13 cellular contexts compared by ENCODE assay signal in genomic region chr18:23194150-23194968, GRCh38. TPM values are rescaled to one million over a fixed set of nuclear protein-coding genes. Genes with fewer than 3 reads are reported as not detected.
DNase-seq lines count a peak whose midpoint lies in the region; ATAC-seq, FAIRE-seq and TF ChIP-seq lines count a peak whose summit lies in the region.
"Had no signal": no experiment of that assay in that cellular context is flagged by ENCODE, and none has a peak within 500 bp of the region (broad histone marks: within the 10 kb centered on the region; RNA-seq: fewer than 3 reads in every experiment).

No MANE protein-coding gene starts in this region.

- H3K9ac ChIP-seq in astrocyte (ENCODE audit: low read length) = no peak overlapping the region
- H3K9ac ChIP-seq: BLaER1 treated with 17β-estradiol and CSF1 and Interleukin-3, amounts not matched to agents 10 nM and 100 nM; KMS-11 had no signal

- H2AFZ ChIP-seq in astrocyte (ENCODE audit: low read depth, low read length) = no peak overlapping the region
- H2AFZ ChIP-seq: PC-9 had no signal

- no peak for TF ChIP-seq CTCF in astrocyte (IDR thresholded peaks at IDR 0.05; ENCODE audit: insufficient read depth, low read depth, low read length)
- no peak for TF ChIP-seq CTCF in gastroesophageal sphincter (IDR thresholded peaks at IDR 0.05)

- H3K4me3 ChIP-seq in astrocyte (ENCODE audit: insufficient read depth, low read depth, low read length) (no peak overlapping the region), gastroesophageal sphincter (no peak overlapping the region)
- H3K4me3 ChIP-seq: BLaER1 treated with 17β-estradiol and CSF1 and Interleukin-3, amounts not matched to agents 10 nM and 100 nM; PC-9 had no signal

- H3K36me3 ChIP-seq in astrocyte (ENCODE audit: insufficient read depth, low read length) = no peaks in the 10 kb centered on the region
- peaks cover 0 to 6% of the 10 kb centered on the region in 2 donors for H3K36me3 ChIP-seq in gastroesophageal sphincter

- H3K4me1 ChIP-seq in astrocyte (ENCODE audit: insufficient read depth, low read length) (peaks cover 11% of the 10 kb centered on the region), gastroesophageal sphincter (peaks cover 0 to 26% (median 6%) of the 10 kb centered on the region in 3 donors)

- no peaks in the 10 kb centered on the region for H3K79me2 ChIP-seq in astrocyte (ENCODE audit: insufficient read depth, low read length)

- no peak overlapping the region for H3K4me2 ChIP-seq in astrocyte (ENCODE audit: low read length)
- H3K4me2 ChIP-seq: KMS-11, PC-9 had no signal

- H3K27ac ChIP-seq in astrocyte (ENCODE audit: low read depth, low read length) (no peak overlapping the region), gastroesophageal sphincter (peak overlapping the region in 3 of 4 donors; percentile 1 to 60 (median 22))
- H3K27ac ChIP-seq: BLaER1 treated with 17β-estradiol and CSF1 and Interleukin-3, amounts not matched to agents 10 nM and 100 nM; KMS-11; PC-9 had no signal

- H3K27me3 ChIP-seq in astrocyte (ENCODE audit: insufficient read depth, low read length) = no peaks in the 10 kb centered on the region
- no peaks in the 10 kb centered on the region for H3K27me3 ChIP-seq in gastroesophageal sphincter
- H3K27me3 ChIP-seq: BLaER1 treated with 17β-estradiol and CSF1 and Interleukin-3, amounts not matched to agents 10 nM and 100 nM had no signal

- no peak overlapping the region for H3K4me3 Mint-ChIP-seq in astrocyte (ENCODE audit: unreplicated experiment)
- H3K4me3 Mint-ChIP-seq in natural killer cell treated with Interleukin-12 subunit alpha and Interleukin-12 subunit beta and Interleukin-15 and Interleukin-18, amount 100 ng/mL, for 72 hours = no peak overlapping the region
- H3K4me3 Mint-ChIP-seq: activated naive CD8-positive, alpha-beta T cell treated with anti-CD3 and anti-CD28 coated beads, Interleukin-2, amount 10 ng/mL, durations not matched to agents 7 days and 5 days; H9 had no signal

- intact Hi-C loops in sciatic nerve (cut with DNase I) = no loop called here

- TF ChIP-seq POLR2A in gastroesophageal sphincter (IDR thresholded peaks at IDR 0.05) = no peak

- peaks cover 35% of the 10 kb centered on the region for H3K4me1 Mint-ChIP-seq in astrocyte (ENCODE audit: low read depth, unreplicated experiment)
- no peaks in the 10 kb centered on the region for H3K4me1 Mint-ChIP-seq in natural killer cell treated with Interleukin-12 subunit alpha and Interleukin-12 subunit beta and Interleukin-15 and Interleukin-18, amount 100 ng/mL, for 72 hours (ENCODE audit: low read depth in 2 of 2)

- H3K9me3 ChIP-seq in astrocyte (ENCODE audit: insufficient read depth, low read depth, low read length) (no peaks in the 10 kb centered on the region), gastroesophageal sphincter (no peaks in the 10 kb centered on the region)

- peak overlapping the region; percentile 41 for H3K27ac Mint-ChIP-seq in astrocyte (ENCODE audit: unreplicated experiment)
- H3K27ac Mint-ChIP-seq in natural killer cell treated with Interleukin-12 subunit alpha and Interleukin-12 subunit beta and Interleukin-15 and Interleukin-18, amount 100 ng/mL, for 72 hours = no peak overlapping the region
- H3K27ac Mint-ChIP-seq: activated naive CD8-positive, alpha-beta T cell treated with anti-CD3 and anti-CD28 coated beads, Interleukin-2, amount 10 ng/mL, durations not matched to agents 7 days and 5 days had no signal

- TF ChIP-seq EP300 in gastroesophageal sphincter (IDR thresholded peaks at IDR 0.05) = no peak

- H3K36me3 Mint-ChIP-seq in astrocyte (ENCODE audit: low read depth, unreplicated experiment) = peaks cover 18% of the 10 kb centered on the region
- H3K36me3 Mint-ChIP-seq in natural killer cell treated with Interleukin-12 subunit alpha and Interleukin-12 subunit beta and Interleukin-15 and Interleukin-18, amount 100 ng/mL, for 72 hours = no peaks in the 10 kb centered on the region
- H3K36me3 Mint-ChIP-seq: activated naive CD8-positive, alpha-beta T cell treated with anti-CD3 and anti-CD28 coated beads, Interleukin-2, amount 10 ng/mL, durations not matched to agents 7 days and 5 days had no signal

- WGBS in gastroesophageal sphincter (ENCODE audit: low coverage in 1 of 2), 2 donors = 56 to 58% methylated on average over 9 to 10 of the region's 14 CpGs

- no peaks in the 10 kb centered on the region for H3K27me3 Mint-ChIP-seq in astrocyte (ENCODE audit: low read depth, unreplicated experiment)
- no peaks in the 10 kb centered on the region for H3K27me3 Mint-ChIP-seq in natural killer cell treated with Interleukin-12 subunit alpha and Interleukin-12 subunit beta and Interleukin-15 and Interleukin-18, amount 100 ng/mL, for 72 hours
- H3K27me3 Mint-ChIP-seq: activated naive CD8-positive, alpha-beta T cell treated with anti-CD3 and anti-CD28 coated beads, Interleukin-2, amount 10 ng/mL, durations not matched to agents 7 days and 5 days had no signal

- ATAC-seq in gastroesophageal sphincter = peak; percentile 44
- ATAC-seq in sciatic nerve = peak; percentile 46
- ATAC-seq in natural killer cell treated with Interleukin-12 subunit alpha and Interleukin-12 subunit beta and Interleukin-15 and Interleukin-18, amount 100 ng/mL, for 72 hours = no peak
- ATAC-seq in HG03097 (IDR thresholded peaks at IDR 0.05; ENCODE audit: low FRiP score, unreplicated experiment) = no peak
- ATAC-seq in GM21360 (IDR thresholded peaks at IDR 0.05; ENCODE audit: unreplicated experiment) = no peak

- no peak for FAIRE-seq in astrocyte (lab: Jason Lieb, UNC)

- H4K20me1 ChIP-seq in astrocyte (ENCODE audit: insufficient read depth, low read length) = no peaks in the 10 kb centered on the region

- H3K9me3 Mint-ChIP-seq in astrocyte (ENCODE audit: unreplicated experiment) = no peaks in the 10 kb centered on the region
- H3K9me3 Mint-ChIP-seq in natural killer cell treated with Interleukin-12 subunit alpha and Interleukin-12 subunit beta and Interleukin-15 and Interleukin-18, amount 100 ng/mL, for 72 hours = no peaks in the 10 kb centered on the region
- H3K9me3 Mint-ChIP-seq: activated naive CD8-positive, alpha-beta T cell treated with anti-CD3 and anti-CD28 coated beads, Interleukin-2, amount 10 ng/mL, durations not matched to agents 7 days and 5 days; H9 had no signal

- DNase-seq in EL = peak; percentile 16
- DNase-seq in astrocyte (ENCODE audit: low read depth) = peak; percentile 35
- DNase-seq in sciatic nerve (ENCODE audit: low spot score) = no peak
- no peak for DNase-seq in natural killer cell treated with Interleukin-12 subunit alpha and Interleukin-12 subunit beta and Interleukin-15 and Interleukin-18, amount 100 ng/mL, for 72 hours (ENCODE audit: low spot score)
- DNase-seq in medulla oblongata (ENCODE audit: extremely low spot score) = no peak
- DNase-seq: activated naive CD8-positive, alpha-beta T cell treated with anti-CD3 and anti-CD28 coated beads, Interleukin-2, amount 10 ng/mL, durations not matched to agents 7 days and 5 days; H9; PC-9 had no signal

RNA-seq across cellular contexts. Expression of gene CABLES1, which starts 59.1 kb away (rescaled TPM):
- total RNA-seq in astrocyte = 12.2 and 14.5 TPM in 2 replicates
- total RNA-seq in gastroesophageal sphincter = 10 to 100 TPM in 2 of 4 donors, 1 to 10 TPM in 2; 4.0 to 24.0 (median 10.2) TPM
- 18.5 TPM for total RNA-seq in sciatic nerve
- total RNA-seq in natural killer cell treated with Interleukin-12 subunit alpha and Interleukin-12 subunit beta and Interleukin-15 and Interleukin-18, amount 100 ng/mL, for 72 hours = under 1 TPM in 1 of 2 donors, not detected in 1; 0.39 TPM

Comparison
In these comparisons a context has a peak if more than half of its experiments do, and no peak if none do; other contexts are left out.
1. DNase-seq: peak in EL (single experiment) and astrocyte (single experiment); none in sciatic nerve (single experiment), natural killer cell treated with Interleukin-12 subunit alpha and Interleukin-12 subunit beta and Interleukin-15 and Interleukin-18, amount 100 ng/mL, for 72 hours (single experiment) and medulla oblongata (single experiment).
2. ATAC-seq: peak in gastroesophageal sphincter (single experiment) and sciatic nerve (single experiment); none in natural killer cell treated with Interleukin-12 subunit alpha and Interleukin-12 subunit beta and Interleukin-15 and Interleukin-18, amount 100 ng/mL, for 72 hours (0 of 2), HG03097 (single experiment) and GM21360 (single experiment).